1 cellular context compared by ENCODE assay signal in the genomic region with DNA sequence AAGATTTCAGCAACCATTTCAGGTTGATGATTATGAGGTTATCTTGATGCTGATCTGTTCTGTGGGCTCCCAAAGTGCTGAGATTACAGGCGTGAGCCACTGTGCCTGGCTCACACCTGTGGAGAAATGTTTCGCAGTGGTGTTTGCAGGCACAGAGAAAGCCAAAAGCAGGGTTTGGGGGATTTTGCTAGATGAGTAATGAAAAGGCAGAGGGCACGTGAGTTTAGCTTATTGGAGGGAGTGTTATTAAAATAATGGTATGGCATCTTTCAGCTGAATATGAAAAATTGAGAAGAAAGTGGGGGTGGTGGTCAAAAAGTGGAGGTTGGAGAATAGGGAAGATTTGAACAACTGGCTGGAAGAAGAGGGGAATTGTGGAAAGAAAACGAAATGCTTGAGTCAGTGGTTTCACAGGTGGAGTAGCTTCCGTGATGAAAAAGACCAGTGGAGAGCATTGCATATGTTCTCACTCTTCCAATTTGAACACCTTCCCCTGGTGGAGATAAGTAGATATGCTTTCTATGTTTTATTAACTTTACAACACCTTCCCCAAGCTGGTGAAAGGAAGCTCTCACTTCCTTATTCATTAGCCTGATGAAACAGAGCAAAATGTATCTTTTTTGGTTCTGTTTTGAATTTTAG.
TF ChIP-seq lines count a peak whose summit lies in the region.

No MANE protein-coding gene starts in this region.

TF ChIP-seq in WTC11, 78 proteins besides CTCF, POLR2A, EP300 and RAD21 (continued from another document):
- TF ChIP-seq, protein P1, sequence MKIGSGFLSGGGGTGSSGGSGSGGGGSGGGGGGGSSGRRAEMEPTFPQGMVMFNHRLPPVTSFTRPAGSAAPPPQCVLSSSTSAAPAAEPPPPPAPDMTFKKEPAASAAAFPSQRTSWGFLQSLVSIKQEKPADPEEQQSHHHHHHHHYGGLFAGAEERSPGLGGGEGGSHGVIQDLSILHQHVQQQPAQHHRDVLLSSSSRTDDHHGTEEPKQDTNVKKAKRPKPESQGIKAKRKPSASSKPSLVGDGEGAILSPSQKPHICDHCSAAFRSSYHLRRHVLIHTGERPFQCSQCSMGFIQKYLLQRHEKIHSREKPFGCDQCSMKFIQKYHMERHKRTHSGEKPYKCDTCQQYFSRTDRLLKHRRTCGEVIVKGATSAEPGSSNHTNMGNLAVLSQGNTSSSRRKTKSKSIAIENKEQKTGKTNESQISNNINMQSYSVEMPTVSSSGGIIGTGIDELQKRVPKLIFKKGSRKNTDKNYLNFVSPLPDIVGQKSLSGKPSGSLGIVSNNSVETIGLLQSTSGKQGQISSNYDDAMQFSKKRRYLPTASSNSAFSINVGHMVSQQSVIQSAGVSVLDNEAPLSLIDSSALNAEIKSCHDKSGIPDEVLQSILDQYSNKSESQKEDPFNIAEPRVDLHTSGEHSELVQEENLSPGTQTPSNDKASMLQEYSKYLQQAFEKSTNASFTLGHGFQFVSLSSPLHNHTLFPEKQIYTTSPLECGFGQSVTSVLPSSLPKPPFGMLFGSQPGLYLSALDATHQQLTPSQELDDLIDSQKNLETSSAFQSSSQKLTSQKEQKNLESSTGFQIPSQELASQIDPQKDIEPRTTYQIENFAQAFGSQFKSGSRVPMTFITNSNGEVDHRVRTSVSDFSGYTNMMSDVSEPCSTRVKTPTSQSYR (CRISPR knock-in tag; IDR thresholded peaks at IDR 0.05), result no peak
- TF ChIP-seq IRF2 (CRISPR knock-in tag; IDR thresholded peaks at IDR 0.05; ENCODE audit: borderline replicate concordance, low read depth) (no peak), KAT7 (CRISPR knock-in tag; IDR thresholded peaks at IDR 0.05; ENCODE audit: borderline replicate concordance) (no peak), ERG (CRISPR knock-in tag; IDR thresholded peaks at IDR 0.05) (no peak), RELA (CRISPR knock-in tag; IDR thresholded peaks at IDR 0.05; ENCODE audit: borderline replicate concordance) (no peak), ETV6 (CRISPR knock-in tag; IDR thresholded peaks at IDR 0.05) (no peak)
- TF ChIP-seq, protein P2, sequence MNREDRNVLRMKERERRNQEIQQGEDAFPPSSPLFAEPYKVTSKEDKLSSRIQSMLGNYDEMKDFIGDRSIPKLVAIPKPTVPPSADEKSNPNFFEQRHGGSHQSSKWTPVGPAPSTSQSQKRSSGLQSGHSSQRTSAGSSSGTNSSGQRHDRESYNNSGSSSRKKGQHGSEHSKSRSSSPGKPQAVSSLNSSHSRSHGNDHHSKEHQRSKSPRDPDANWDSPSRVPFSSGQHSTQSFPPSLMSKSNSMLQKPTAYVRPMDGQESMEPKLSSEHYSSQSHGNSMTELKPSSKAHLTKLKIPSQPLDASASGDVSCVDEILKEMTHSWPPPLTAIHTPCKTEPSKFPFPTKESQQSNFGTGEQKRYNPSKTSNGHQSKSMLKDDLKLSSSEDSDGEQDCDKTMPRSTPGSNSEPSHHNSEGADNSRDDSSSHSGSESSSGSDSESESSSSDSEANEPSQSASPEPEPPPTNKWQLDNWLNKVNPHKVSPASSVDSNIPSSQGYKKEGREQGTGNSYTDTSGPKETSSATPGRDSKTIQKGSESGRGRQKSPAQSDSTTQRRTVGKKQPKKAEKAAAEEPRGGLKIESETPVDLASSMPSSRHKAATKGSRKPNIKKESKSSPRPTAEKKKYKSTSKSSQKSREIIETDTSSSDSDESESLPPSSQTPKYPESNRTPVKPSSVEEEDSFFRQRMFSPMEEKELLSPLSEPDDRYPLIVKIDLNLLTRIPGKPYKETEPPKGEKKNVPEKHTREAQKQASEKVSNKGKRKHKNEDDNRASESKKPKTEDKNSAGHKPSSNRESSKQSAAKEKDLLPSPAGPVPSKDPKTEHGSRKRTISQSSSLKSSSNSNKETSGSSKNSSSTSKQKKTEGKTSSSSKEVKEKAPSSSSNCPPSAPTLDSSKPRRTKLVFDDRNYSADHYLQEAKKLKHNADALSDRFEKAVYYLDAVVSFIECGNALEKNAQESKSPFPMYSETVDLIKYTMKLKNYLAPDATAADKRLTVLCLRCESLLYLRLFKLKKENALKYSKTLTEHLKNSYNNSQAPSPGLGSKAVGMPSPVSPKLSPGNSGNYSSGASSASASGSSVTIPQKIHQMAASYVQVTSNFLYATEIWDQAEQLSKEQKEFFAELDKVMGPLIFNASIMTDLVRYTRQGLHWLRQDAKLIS (CRISPR knock-in tag; IDR thresholded peaks at IDR 0.05; ENCODE audit: borderline replicate concordance), result no peak
- TF ChIP-seq, protein P3, sequence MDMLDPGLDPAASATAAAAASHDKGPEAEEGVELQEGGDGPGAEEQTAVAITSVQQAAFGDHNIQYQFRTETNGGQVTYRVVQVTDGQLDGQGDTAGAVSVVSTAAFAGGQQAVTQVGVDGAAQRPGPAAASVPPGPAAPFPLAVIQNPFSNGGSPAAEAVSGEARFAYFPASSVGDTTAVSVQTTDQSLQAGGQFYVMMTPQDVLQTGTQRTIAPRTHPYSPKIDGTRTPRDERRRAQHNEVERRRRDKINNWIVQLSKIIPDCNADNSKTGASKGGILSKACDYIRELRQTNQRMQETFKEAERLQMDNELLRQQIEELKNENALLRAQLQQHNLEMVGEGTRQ (CRISPR knock-in tag; IDR thresholded peaks at IDR 0.05), result no peak
